ENCODE assay signal across 1 cellular context in the genomic region with DNA sequence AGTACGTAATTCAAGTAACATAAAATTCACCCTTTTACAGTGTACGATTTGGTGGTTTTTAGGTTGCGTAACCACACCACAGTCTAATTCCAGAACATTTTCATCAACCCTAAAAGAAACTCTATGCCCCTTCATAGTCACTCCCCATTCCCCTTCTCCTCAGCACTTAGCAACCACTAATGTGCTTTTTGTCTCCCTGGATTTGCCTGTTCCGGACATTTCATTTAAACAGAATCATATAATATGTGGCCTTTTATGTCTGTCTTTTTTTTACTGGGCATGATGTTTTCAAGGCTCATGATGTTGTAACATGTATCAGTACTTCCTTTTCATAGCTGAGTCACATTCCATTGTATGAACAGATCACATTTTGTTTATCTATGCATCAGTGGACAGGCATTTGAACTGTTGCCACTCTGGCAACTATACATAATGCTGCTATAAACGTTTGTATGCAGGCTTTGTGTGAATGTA.
TF ChIP-seq lines count a peak whose summit lies in the region.

No MANE protein-coding gene starts in this region.

TF ChIP-seq in K562, 482 proteins besides CTCF, POLR2A, EP300 and RAD21:
- TF ChIP-seq CEBPG (CRISPR knock-in tag; IDR thresholded peaks at IDR 0.05) (no peak), CEBPG (tag; conservative IDR thresholded peaks at IDR 0.05 in 1 of 2, IDR thresholded peaks at IDR 0.05 in 1 of 2) (peak; percentile 75 to 78), CEBPB (tag; IDR thresholded peaks at IDR 0.05) (peak; percentile 92)
- TF ChIP-seq, protein P1, sequence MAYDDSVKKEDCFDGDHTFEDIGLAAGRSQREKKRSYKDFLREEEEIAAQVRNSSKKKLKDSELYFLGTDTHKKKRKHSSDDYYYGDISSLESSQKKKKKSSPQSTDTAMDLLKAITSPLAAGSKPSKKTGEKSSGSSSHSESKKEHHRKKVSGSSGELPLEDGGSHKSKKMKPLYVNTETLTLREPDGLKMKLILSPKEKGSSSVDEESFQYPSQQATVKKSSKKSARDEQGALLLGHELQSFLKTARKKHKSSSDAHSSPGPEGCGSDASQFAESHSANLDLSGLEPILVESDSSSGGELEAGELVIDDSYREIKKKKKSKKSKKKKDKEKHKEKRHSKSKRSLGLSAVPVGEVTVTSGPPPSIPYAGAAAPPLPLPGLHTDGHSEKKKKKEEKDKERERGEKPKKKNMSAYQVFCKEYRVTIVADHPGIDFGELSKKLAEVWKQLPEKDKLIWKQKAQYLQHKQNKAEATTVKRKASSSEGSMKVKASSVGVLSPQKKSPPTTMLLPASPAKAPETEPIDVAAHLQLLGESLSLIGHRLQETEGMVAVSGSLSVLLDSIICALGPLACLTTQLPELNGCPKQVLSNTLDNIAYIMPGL (CRISPR knock-in tag; IDR thresholded peaks at IDR 0.05), result no peak
TF ChIP-seq in K562: peak in this region for 2.
